Comparison of ENCODE assay signal across 8 cellular contexts in genomic region chr11:117096140-117096972, GRCh38. TPM values are rescaled to one million over a fixed set of nuclear protein-coding genes. Genes with fewer than 3 reads are reported as not detected.
DNase-seq lines count a peak whose midpoint lies in the region; ATAC-seq, FAIRE-seq and TF ChIP-seq lines count a peak whose summit lies in the region.

No MANE protein-coding gene starts in this region.

- peak overlapping the region; percentile 74; the same call in 1 of the 2 replicates for H3K9ac ChIP-seq in SU-DHL-6 (ENCODE audit: low read length)

- peak overlapping the region; percentile 81 to 98 (median 95) for H3K27ac Mint-ChIP-seq in brain

- no peaks in the 10 kb centered on the region for H3K36me3 ChIP-seq in SU-DHL-6 (ENCODE audit: low read length)

- peaks cover 5% of the 10 kb centered on the region; the same call in 1 of the 2 replicates for H4K20me1 ChIP-seq in SU-DHL-6 (ENCODE audit: low read depth, low read length)

- H3K27ac ChIP-seq in SU-DHL-6 (ENCODE audit: low read depth, low read length), result peak overlapping the region; percentile 13; the same call in 1 of the 2 replicates

- H3K9me2 ChIP-seq in SU-DHL-6 (replicated peaks; ENCODE audit: insufficient read depth, low read length), result no peaks in the 10 kb centered on the region

- peaks cover 73% of the 10 kb centered on the region for H3K4me1 Mint-ChIP-seq in brain

- peaks cover 0 to 8% (median 2%) of the 10 kb centered on the region in 5 experiments for H3K9me3 Mint-ChIP-seq in brain

- peak overlapping the region; percentile 95 for H3K4me3 ChIP-seq in GM12865 (ENCODE audit: low read depth, low read length)
- H3K4me3 ChIP-seq in SU-DHL-6 (ENCODE audit: insufficient read depth, low read length, poor library complexity, severe bottlenecking), result peak overlapping the region; percentile 84

- ATAC-seq in HG03066 (IDR thresholded peaks at IDR 0.05; ENCODE audit: low read depth, unreplicated experiment), result peak; percentile 44
- peak; percentile 53 for ATAC-seq in left lobe of liver
- ATAC-seq in stimulated activated naive CD8-positive, alpha-beta T cell treated with anti-CD3 and anti-CD28 coated beads, Interleukin-15, Interleukin-2, amounts not matched to agents 100 U/mL and 50 U/mL, for 24 hours, result peak; percentile 29

- H3F3A ChIP-seq in SU-DHL-6 (ENCODE audit: insufficient read depth), result peaks cover 7% of the 10 kb centered on the region

- TF ChIP-seq CTCF in GM12865 (IDR thresholded peaks at IDR 0.05; ENCODE audit: insufficient read depth, low read depth, low read length, missing control alignments), result no peak
- no peak for TF ChIP-seq CTCF in SU-DHL-6 (IDR thresholded peaks at IDR 0.05; ENCODE audit: insufficient read depth, low read length, poor library complexity, severe bottlenecking)
- no peak for TF ChIP-seq CTCF in brain (conservative IDR thresholded peaks at IDR 0.05)

- no peaks in the 10 kb centered on the region for H3K9me3 ChIP-seq in SU-DHL-6 (ENCODE audit: insufficient read depth, low read length)

- peak overlapping the region; percentile 73 for H3K4me2 ChIP-seq in SU-DHL-6 (ENCODE audit: low read depth, low read length, poor library complexity, severe bottlenecking)

- H2AFZ ChIP-seq in SU-DHL-6 (ENCODE audit: low read depth, low read length, severe bottlenecking), result no peak overlapping the region

- no peaks in the 10 kb centered on the region for H3K27me3 ChIP-seq in SU-DHL-6 (ENCODE audit: low read length)

- FAIRE-seq in urothelium cell line (lab: Jason Lieb, UNC), result no peak

- H3K4me3 Mint-ChIP-seq in brain, result peak overlapping the region; percentile 93 to 96 (median 95)

- peaks cover 4% of the 10 kb centered on the region for H3K27me3 Mint-ChIP-seq in brain

- H3K36me3 Mint-ChIP-seq in brain, result peaks cover 19% of the 10 kb centered on the region

- H3K79me2 ChIP-seq in SU-DHL-6 (ENCODE audit: insufficient read depth, low read length), result peaks cover 62% of the 10 kb centered on the region

- peak; percentile 89 for DNase-seq in GM12865 (ENCODE audit: low read depth)
- DNase-seq in left lobe of liver (ENCODE audit: low spot score), result peak; percentile 78
- DNase-seq in stimulated activated naive CD8-positive, alpha-beta T cell treated with anti-CD3 and anti-CD28 coated beads, Interleukin-15, Interleukin-2, amounts not matched to agents 100 U/mL and 50 U/mL, for 24 hours, result peak; percentile 28
- DNase-seq in urothelium cell line (ENCODE audit: low spot score), result no peak
- no peak for DNase-seq in HT-29 (ENCODE audit: low spot score)

RNA-seq across cellular contexts. Expression of gene SIK3, which starts 1.9 kb away (rescaled TPM):
- polyA plus RNA-seq in brain (ENCODE audit: insufficient read depth, low read depth, low replicate concordance), result 27.2 TPM
- total RNA-seq in left lobe of liver, result 27.1 TPM
- total RNA-seq in HT-29 (2014; rRNA removed; shearing (Covaris generic)), result 8.6 and 10.0 TPM in 2 replicates

RNA-seq across cellular contexts. Expression of gene PAFAH1B2, which starts 47.7 kb away (rescaled TPM):
- 40.4 TPM for polyA plus RNA-seq in brain (ENCODE audit: insufficient read depth, low read depth, low replicate concordance)
- 23.5 TPM for total RNA-seq in left lobe of liver
- 82.6 and 88.4 TPM in 2 replicates for total RNA-seq in HT-29 (2014; rRNA removed; shearing (Covaris generic))

Comparison
In these comparisons a context has a peak if more than half of its experiments do, and no peak if none do; other contexts are left out.
1. DNase-seq: peak in GM12865 (single experiment), left lobe of liver (single experiment) and stimulated activated naive CD8-positive, alpha-beta T cell treated with anti-CD3 and anti-CD28 coated beads, Interleukin-15, Interleukin-2, amounts not matched to agents 100 U/mL and 50 U/mL, for 24 hours (single experiment); none in urothelium cell line (single experiment) and HT-29 (single experiment).
2. Peak in every context shown above with its lines, with median percentiles within 50 percentile points of each other: ATAC-seq.